14 cellular contexts compared by ENCODE assay signal in genomic region chr3:71317140-71317539, GRCh38.
"Had no signal": no experiment of that assay in that cellular context is flagged by ENCODE, and none has a peak within 500 bp of the region (broad histone marks: within the 10 kb centered on the region; RNA-seq: fewer than 3 reads in every experiment).

No MANE protein-coding gene starts in this region.

- H3K27ac ChIP-seq: ascending aorta, colonic mucosa, ovary, thoracic aorta had no signal

- H3K4me3 ChIP-seq: ascending aorta, colonic mucosa, ovary, thoracic aorta had no signal

- H3K27ac Mint-ChIP-seq: activated CD4-positive, alpha-beta memory T cell treated with anti-CD3 and anti-CD28 coated beads for 36 hours had no signal

- H3K4me1 ChIP-seq: colonic mucosa had no signal

- H3K9me3 ChIP-seq: ascending aorta, colonic mucosa, ovary, thoracic aorta had no signal

- H3K9me3 Mint-ChIP-seq: activated CD4-positive, alpha-beta memory T cell treated with anti-CD3 and anti-CD28 coated beads for 36 hours; neural crest cell; stimulated activated naive CD8-positive, alpha-beta T cell treated with anti-CD3 and anti-CD28 coated beads, Interleukin-15, amount 100 ng/mL, for 72 hours; T-cell had no signal

- H3K4me3 Mint-ChIP-seq: activated CD4-positive, alpha-beta memory T cell treated with anti-CD3 and anti-CD28 coated beads for 36 hours; neural crest cell had no signal

- H3K27me3 Mint-ChIP-seq: activated CD4-positive, alpha-beta memory T cell treated with anti-CD3 and anti-CD28 coated beads for 36 hours; stimulated activated naive CD8-positive, alpha-beta T cell treated with anti-CD3 and anti-CD28 coated beads, Interleukin-15, amount 100 ng/mL, for 72 hours; T-cell had no signal

- H3K4me1 Mint-ChIP-seq: neural crest cell had no signal

- H3K27me3 ChIP-seq: ascending aorta, colonic mucosa, ovary had no signal

- DNase-seq: activated CD4-positive, alpha-beta memory T cell treated with anti-CD3 and anti-CD28 coated beads for 36 hours; activated CD8-positive, alpha-beta memory T cell treated with anti-CD3 and anti-CD28 coated beads, Interleukin-2, amount 50 U/mL, for 4 hours; colonic mucosa; effector CD4-positive, alpha-beta T cell; foreskin melanocyte; head of caudate nucleus; ovary; stimulated activated CD4-positive, alpha-beta T cell treated with anti-CD3 and anti-CD28 coated beads, Interleukin-4, amount 100 ng/mL, for 4 hours; T1000 had no signal

- H3K36me3 ChIP-seq: ascending aorta, colonic mucosa, ovary, thoracic aorta had no signal
